Comparison of ENCODE assay signal across 23 cellular contexts in the genomic region with DNA sequence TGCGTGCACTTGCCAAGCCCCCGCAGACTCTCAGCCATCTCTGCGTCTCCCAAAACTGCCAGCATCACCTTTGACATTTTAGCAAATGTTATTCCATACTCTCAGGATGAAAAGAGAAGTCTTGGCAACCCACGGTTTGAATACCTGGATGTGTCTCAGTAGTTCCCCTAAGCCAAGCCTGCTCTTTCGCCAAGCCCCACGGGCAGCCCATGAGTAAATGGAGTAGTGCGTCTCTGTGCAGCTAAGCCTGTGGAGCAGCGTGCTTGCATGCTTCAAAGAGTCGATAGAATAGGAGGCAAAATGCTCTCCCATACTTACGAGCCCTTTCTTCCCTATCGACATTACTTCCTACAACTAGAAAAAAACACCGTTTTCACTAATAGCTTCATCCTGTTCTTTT.
"Had no signal": no experiment of that assay in that cellular context is flagged by ENCODE, and none has a peak within 500 bp of the region (broad histone marks: within the 10 kb centered on the region; RNA-seq: fewer than 3 reads in every experiment).

No MANE protein-coding gene starts in this region.

- H3K4me2 ChIP-seq: hepatocyte had no signal

- H3K4me3 Mint-ChIP-seq: immature natural killer cell, mesothelial cell of epicardium, naive B cell had no signal

- H2AFZ ChIP-seq: hepatocyte had no signal

- H3K36me3 Mint-ChIP-seq: immature natural killer cell, mesothelial cell of epicardium, naive B cell had no signal

- H3K9me3 ChIP-seq: gastroesophageal sphincter, heart left ventricle, left lung, lower lobe of right lung, mucosa of descending colon had no signal

- H3K36me3 ChIP-seq: esophagus muscularis mucosa, gastroesophageal sphincter, heart left ventricle, left lung, lower lobe of right lung had no signal

- ATAC-seq: foreskin keratinocyte, gastroesophageal sphincter, heart left ventricle, left colon, left lung, left ventricle myocardium superior, lower lobe of right lung, mucosa of descending colon had no signal

- H3K4me3 ChIP-seq: coronary artery, dorsolateral prefrontal cortex, esophagus muscularis mucosa, gastroesophageal sphincter, heart left ventricle, hepatocyte, left lung, lower lobe of right lung, mucosa of descending colon had no signal

- H3K27me3 ChIP-seq: foreskin keratinocyte, gastroesophageal sphincter, hepatocyte, left lung had no signal

- H3K79me2 ChIP-seq: hepatocyte had no signal

- DNase-seq: dermis blood vessel endothelial cell; effector CD4-positive, alpha-beta T cell; effector memory CD4-positive, alpha-beta T cell; foreskin keratinocyte; heart left ventricle; hypothalamus; immature natural killer cell; islet precursor cell; kidney; kidney glomerular epithelial cell; left colon; left lung; left ventricle myocardium superior; lower lobe of right lung; mesenchymal stem cell; mucosa of descending colon; naive B cell had no signal

- H3K4me1 ChIP-seq: esophagus muscularis mucosa, foreskin keratinocyte, gastroesophageal sphincter, heart left ventricle, left lung, lower lobe of right lung had no signal

- H3K27ac ChIP-seq: coronary artery, esophagus muscularis mucosa, foreskin keratinocyte, gastroesophageal sphincter, heart left ventricle, hepatocyte, left lung, lower lobe of right lung had no signal

- H3K27ac Mint-ChIP-seq: immature natural killer cell, mesothelial cell of epicardium, naive B cell had no signal

- H3K4me1 Mint-ChIP-seq: immature natural killer cell, naive B cell had no signal
